In genomic region chr10:13970967-13971353, GRCh38 we compare ENCODE assay signal across 2 cellular contexts.
TF ChIP-seq lines count a peak whose summit lies in the region.

No MANE protein-coding gene starts in this region.

TF ChIP-seq in H1, 55 proteins besides CTCF, POLR2A, EP300 and RAD21:
- TF ChIP-seq ATF2 (IDR thresholded peaks at IDR 0.05; ENCODE audit: low read length) (no peak), SIX5 (IDR thresholded peaks at IDR 0.05; ENCODE audit: low read depth, low read length) (no peak), TCF12 (IDR thresholded peaks at IDR 0.05; ENCODE audit: low read depth, low read length) (no peak), KDM1A (IDR thresholded peaks at IDR 0.05; ENCODE audit: borderline replicate concordance, low read length) (no peak), BCL11A (IDR thresholded peaks at IDR 0.05; ENCODE audit: low read depth in 2 of 2, low read length in 2 of 2) (no peak), BACH1 (IDR thresholded peaks at IDR 0.05; ENCODE audit: low read length) (no peak), TAF1 (IDR thresholded peaks at IDR 0.05; ENCODE audit: low read depth, low read length) (no peak), EGR1 (IDR thresholded peaks at IDR 0.05; ENCODE audit: borderline replicate concordance, low read depth, low read length) (no peak), BRCA1 (IDR thresholded peaks at IDR 0.05; ENCODE audit: low read depth, low read length) (no peak)
- TF ChIP-seq, protein P1, sequence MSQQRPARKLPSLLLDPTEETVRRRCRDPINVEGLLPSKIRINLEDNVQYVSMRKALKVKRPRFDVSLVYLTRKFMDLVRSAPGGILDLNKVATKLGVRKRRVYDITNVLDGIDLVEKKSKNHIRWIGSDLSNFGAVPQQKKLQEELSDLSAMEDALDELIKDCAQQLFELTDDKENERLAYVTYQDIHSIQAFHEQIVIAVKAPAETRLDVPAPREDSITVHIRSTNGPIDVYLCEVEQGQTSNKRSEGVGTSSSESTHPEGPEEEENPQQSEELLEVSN (IDR thresholded peaks at IDR 0.05): no peak

TF ChIP-seq in HepG2, 621 proteins besides CTCF, POLR2A, EP300 and RAD21:
- TF ChIP-seq ARID5B (CRISPR knock-in tag; IDR thresholded peaks at IDR 0.05): no peak
- TF ChIP-seq USF2 (IDR thresholded peaks at IDR 0.05; ENCODE audit: low read depth, low read length): no peak
- TF ChIP-seq USF2 (CRISPR knock-in tag; IDR thresholded peaks at IDR 0.05; ENCODE audit: borderline replicate concordance): no peak
- no peak for TF ChIP-seq SIN3B (IDR thresholded peaks at IDR 0.05; ENCODE audit: low read length)
- TF ChIP-seq, protein P2, sequence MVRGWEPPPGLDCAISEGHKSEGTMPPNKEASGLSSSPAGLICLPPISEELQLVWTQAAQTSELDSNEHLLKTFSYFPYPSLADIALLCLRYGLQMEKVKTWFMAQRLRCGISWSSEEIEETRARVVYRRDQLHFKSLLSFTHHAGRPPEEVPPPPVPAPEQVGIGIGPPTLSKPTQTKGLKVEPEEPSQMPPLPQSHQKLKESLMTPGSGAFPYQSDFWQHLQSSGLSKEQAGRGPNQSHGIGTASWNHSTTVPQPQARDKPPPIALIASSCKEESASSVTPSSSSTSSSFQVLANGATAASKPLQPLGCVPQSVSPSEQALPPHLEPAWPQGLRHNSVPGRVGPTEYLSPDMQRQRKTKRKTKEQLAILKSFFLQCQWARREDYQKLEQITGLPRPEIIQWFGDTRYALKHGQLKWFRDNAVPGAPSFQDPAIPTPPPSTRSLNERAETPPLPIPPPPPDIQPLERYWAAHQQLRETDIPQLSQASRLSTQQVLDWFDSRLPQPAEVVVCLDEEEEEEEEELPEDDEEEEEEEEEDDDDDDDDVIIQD (CRISPR knock-in tag; IDR thresholded peaks at IDR 0.05; ENCODE audit: low read depth): no peak
- TF ChIP-seq TERF1 (CRISPR knock-in tag; IDR thresholded peaks at IDR 0.05): no peak
- TF ChIP-seq, protein P3, sequence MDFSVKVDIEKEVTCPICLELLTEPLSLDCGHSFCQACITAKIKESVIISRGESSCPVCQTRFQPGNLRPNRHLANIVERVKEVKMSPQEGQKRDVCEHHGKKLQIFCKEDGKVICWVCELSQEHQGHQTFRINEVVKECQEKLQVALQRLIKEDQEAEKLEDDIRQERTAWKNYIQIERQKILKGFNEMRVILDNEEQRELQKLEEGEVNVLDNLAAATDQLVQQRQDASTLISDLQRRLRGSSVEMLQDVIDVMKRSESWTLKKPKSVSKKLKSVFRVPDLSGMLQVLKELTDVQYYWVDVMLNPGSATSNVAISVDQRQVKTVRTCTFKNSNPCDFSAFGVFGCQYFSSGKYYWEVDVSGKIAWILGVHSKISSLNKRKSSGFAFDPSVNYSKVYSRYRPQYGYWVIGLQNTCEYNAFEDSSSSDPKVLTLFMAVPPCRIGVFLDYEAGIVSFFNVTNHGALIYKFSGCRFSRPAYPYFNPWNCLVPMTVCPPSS (IDR thresholded peaks at IDR 0.05): no peak
- no peak for TF ChIP-seq ZHX2 (IDR thresholded peaks at IDR 0.05; ENCODE audit: low read depth)
- TF ChIP-seq ZHX2 (CRISPR knock-in tag; IDR thresholded peaks at IDR 0.05; ENCODE audit: borderline replicate concordance): no peak
